Comparison of ENCODE assay signal across 2 cellular contexts in genomic region chr2:176090870-176091269, GRCh38.
TF ChIP-seq lines count a peak whose summit lies in the region.

No MANE protein-coding gene starts in this region.

TF ChIP-seq in HEK293, 187 proteins besides CTCF, POLR2A, EP300 and RAD21:
- TF ChIP-seq PRDM1 (tag by site-specific recombination; IDR thresholded peaks at IDR 0.05) (peak; percentile 84; the same call in 1 of the 2 replicates), ZNF121 (tag by site-specific recombination; IDR thresholded peaks at IDR 0.05) (no peak)

TF ChIP-seq in H1, 55 proteins besides CTCF, POLR2A, EP300 and RAD21:
- TF ChIP-seq CBX8 (IDR thresholded peaks at IDR 0.05; ENCODE audit: borderline replicate concordance, low read depth, low read length) (peak; percentile 33; the same call in 1 of the 2 replicates), GTF2F1 (IDR thresholded peaks at IDR 0.05; ENCODE audit: borderline replicate concordance, low read depth, low read length) (no peak), RFX5 (IDR thresholded peaks at IDR 0.05; ENCODE audit: borderline replicate concordance, low read depth, low read length) (no peak)
